In the genomic region with DNA sequence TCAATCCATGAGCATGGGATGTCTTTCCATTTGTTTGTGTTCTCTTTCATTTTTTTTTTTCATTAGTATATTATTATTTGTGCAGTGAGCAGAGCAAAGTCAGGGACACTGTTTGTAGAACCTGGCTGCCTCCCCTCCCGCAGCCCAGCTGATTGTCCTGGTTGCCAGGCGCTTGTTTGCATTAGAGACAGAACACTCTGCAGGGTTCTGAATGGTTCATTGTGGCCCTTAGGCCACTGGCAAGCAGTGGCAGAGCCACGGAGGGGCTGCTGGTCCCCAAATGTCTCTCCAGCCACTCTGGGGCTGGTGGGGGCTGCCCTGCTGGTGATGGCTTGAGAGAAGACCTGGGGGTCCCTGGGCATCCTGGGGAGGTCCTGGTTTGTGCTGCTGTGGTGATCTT, we compare ENCODE assay signal across 19 cellular contexts. TPM values are rescaled to one million over a fixed set of nuclear protein-coding genes. Genes with fewer than 3 reads are reported as not detected.
DNase-seq lines count a peak whose midpoint lies in the region; ATAC-seq and TF ChIP-seq lines count a peak whose summit lies in the region.
"Had no signal": no experiment of that assay in that cellular context is flagged by ENCODE, and none has a peak within 500 bp of the region (broad histone marks: within the 10 kb centered on the region; RNA-seq: fewer than 3 reads in every experiment).

No MANE protein-coding gene starts in this region.

- no peak overlapping the region for H3K4me3 Mint-ChIP-seq in CD8-positive, alpha-beta T cell

- ATAC-seq in GM18909 (IDR thresholded peaks at IDR 0.05; ENCODE audit: poor library complexity, unreplicated experiment) (no peak), lower lobe of right lung (no peak), HG03039 (IDR thresholded peaks at IDR 0.05; ENCODE audit: unreplicated experiment) (no peak)
- no peak for ATAC-seq in CD8-positive, alpha-beta T cell
- ATAC-seq: HCT116, Panc1 had no signal

- no peak for TF ChIP-seq CTCF in CD8-positive, alpha-beta T cell (IDR thresholded peaks at IDR 0.05)
- no peak for TF ChIP-seq CTCF in lower lobe of right lung (IDR thresholded peaks at IDR 0.05)

- H3K27ac Mint-ChIP-seq in CD8-positive, alpha-beta T cell, result no peak overlapping the region

- H3K36me3 ChIP-seq in CD8-positive, alpha-beta T cell (ENCODE audit: insufficient read depth, low read length), result no peaks in the 10 kb centered on the region
- no peaks in the 10 kb centered on the region for H3K36me3 ChIP-seq in lower lobe of right lung

- no peaks in the 10 kb centered on the region for H3K27me3 ChIP-seq in CD8-positive, alpha-beta T cell (ENCODE audit: insufficient read depth, low read length)
- no peaks in the 10 kb centered on the region for H3K27me3 ChIP-seq in lower lobe of right lung (ENCODE audit: low read depth)

- no peaks in the 10 kb centered on the region for H3K9me3 ChIP-seq in CD8-positive, alpha-beta T cell (ENCODE audit: low read length)
- H3K9me3 ChIP-seq in lower lobe of right lung, result no peaks in the 10 kb centered on the region
- H3K9me3 ChIP-seq: SK-N-SH had no signal

- intact Hi-C loops in CD8-positive, alpha-beta T cell (cut with DNase I, micrococcal nuclease), result loop anchor here (5.0 kb wide), 2 partner anchors 97 to 102 kb away; no protein-coding TSS in a partner anchor
- intact Hi-C loops in lower lobe of right lung (cut with DNase I), result no loop called here

- no peaks in the 10 kb centered on the region for H3K9me3 Mint-ChIP-seq in CD8-positive, alpha-beta T cell

- peaks cover 9% of the 10 kb centered on the region for H3K4me1 Mint-ChIP-seq in CD8-positive, alpha-beta T cell (ENCODE audit: low read depth)

- CTCF ChIA-PET in CD8-positive, alpha-beta T cell (lab: Charles Lee), result no interaction called here

- H3K4me3 ChIP-seq in CD8-positive, alpha-beta T cell (ENCODE audit: low read depth, low read length), result no peak overlapping the region
- H3K4me3 ChIP-seq in lower lobe of right lung, result no peak overlapping the region

- H3K36me3 Mint-ChIP-seq in CD8-positive, alpha-beta T cell, result no peaks in the 10 kb centered on the region

- H3K27ac ChIP-seq in CD8-positive, alpha-beta T cell (ENCODE audit: low read depth, low read length), result no peak overlapping the region
- H3K27ac ChIP-seq in lower lobe of right lung, result no peak overlapping the region
- H3K27ac ChIP-seq: C4-2B had no signal

- peaks cover 7% of the 10 kb centered on the region for H3K27me3 Mint-ChIP-seq in CD8-positive, alpha-beta T cell (ENCODE audit: low read depth)

- DNase-seq in COLO668 (lab: John Stamatoyannopoulos, UW; ENCODE audit: unreplicated experiment), result peak; percentile 61
- peak; percentile 12 for DNase-seq in DMS53 treated with DMSO at 0.1 percent for 48 hours (lab: John Stamatoyannopoulos, UW; ENCODE audit: unreplicated experiment)
- DNase-seq in NCI-H510A treated with DMSO at 0.1 percent for 48 hours (lab: John Stamatoyannopoulos, UW), result peak; percentile 51
- peak; percentile 20 for DNase-seq in islet precursor cell
- DNase-seq in CD8-positive, alpha-beta T cell, result no peak
- no peak for DNase-seq in lower lobe of right lung
- DNase-seq: GOT3; Karpas-422; NCI-H1694; NCI-H2171 treated with DMSO at 0.1 percent for 48 hours; NCI-H526 treated with DMSO at 0.1 percent for 48 hours; NK-92 treated with Interleukin-12 subunit alpha and Interleukin-12 subunit beta, amount 100 ng/mL, for 24 hours; SIG-M5; SK-N-SH had no signal

- H3K4me1 ChIP-seq in CD8-positive, alpha-beta T cell (ENCODE audit: insufficient read depth, low read length), result no peaks in the 10 kb centered on the region
- H3K4me1 ChIP-seq in lower lobe of right lung, result peaks cover 23% of the 10 kb centered on the region

- POLR2A ChIA-PET in CD8-positive, alpha-beta T cell (lab: Charles Lee), result no interaction called here

RNA-seq across cellular contexts. Expression of gene ETS2, which starts 29.0 kb away (rescaled TPM):
- total RNA-seq in CD8-positive, alpha-beta T cell, result 10 to 100 TPM in 1 of 2 experiments, 1 to 10 TPM in 1; 8.1 to 10.0 TPM
- 160 TPM for total RNA-seq in lower lobe of right lung

Comparison
In these comparisons a context has a peak if more than half of its experiments do, and no peak if none do; other contexts are left out.
1. DNase-seq: peak in COLO668 (single experiment), DMS53 treated with DMSO at 0.1 percent for 48 hours (single experiment), NCI-H510A treated with DMSO at 0.1 percent for 48 hours (single experiment) and islet precursor cell (single experiment); none in CD8-positive, alpha-beta T cell (0 of 7) and lower lobe of right lung (single experiment).
2. RNA of gene ETS2, which starts 29.0 kb away (total RNA-seq): 160 TPM in lower lobe of right lung (single experiment); 8.1 to 10.0 TPM in CD8-positive, alpha-beta T cell; every median in the first group is over 10 times any median in the second.